ENCODE assay signal across 6 cellular contexts in genomic region chr19:5183616-5184015, GRCh38.
"Had no signal": no experiment of that assay in that cellular context is flagged by ENCODE, and none has a peak within 500 bp of the region (broad histone marks: within the 10 kb centered on the region; RNA-seq: fewer than 3 reads in every experiment).

No MANE protein-coding gene starts in this region.

- H3K9me3 ChIP-seq: HAP-1 had no signal

- H3K4me1 ChIP-seq: HAP-1 had no signal

- H3K4me3 ChIP-seq: GM23248, HAP-1 had no signal

- H3K27ac ChIP-seq: GM23248, HL-60 had no signal

- DNase-seq: GM23248, GOT3, H7, HFFc6 had no signal

- H3K36me3 ChIP-seq: HAP-1 had no signal

- H3K9ac ChIP-seq: GM23248 had no signal
